In the genomic region with DNA sequence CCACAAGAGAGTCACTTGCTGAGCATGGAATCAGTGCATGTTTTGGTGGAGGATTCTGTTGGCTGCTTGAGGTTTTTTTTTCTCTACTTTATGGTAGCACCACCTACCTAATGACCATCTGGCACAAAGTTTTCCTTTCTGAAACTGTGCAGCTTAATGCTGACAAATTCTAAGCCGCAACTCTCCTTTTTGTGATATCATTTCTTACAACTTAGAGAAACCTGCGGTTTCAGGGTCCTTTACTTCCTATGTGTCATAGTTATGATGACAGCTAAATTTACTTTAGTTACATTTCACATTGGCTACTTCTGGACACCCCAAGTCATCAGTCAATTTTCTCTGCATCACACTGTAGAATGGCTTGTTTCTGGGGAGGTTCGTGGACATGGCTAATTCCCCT, we compare ENCODE assay signal across 8 cellular contexts.
A peak's percentile ranks its signal among the peaks of the same experiment; 100 is the strongest.
DNase-seq lines count a peak whose midpoint lies in the region; ATAC-seq and TF ChIP-seq lines count a peak whose summit lies in the region.

No MANE protein-coding gene starts in this region.

- peaks cover 11% of the 10 kb centered on the region in 2 donors for H3K9me3 Mint-ChIP-seq in activated naive CD4-positive, alpha-beta T cell treated with anti-CD3 and anti-CD28 coated beads, Interleukin-2, amount 50 U/mL, for 72 hours
- H3K9me3 Mint-ChIP-seq in activated naive CD4-positive, alpha-beta T cell treated with anti-CD3 and anti-CD28 coated beads for 36 hours = peaks cover 12% of the 10 kb centered on the region

- intact Hi-C loops in activated naive CD4-positive, alpha-beta T cell treated with anti-CD3 and anti-CD28 coated beads for 36 hours (cut with micrococcal nuclease) = no loop called here
- intact Hi-C loops in uterus (cut with DNase I; ENCODE audit: low total_unique reads) = no loop called here

- no peak for DNase-seq in activated naive CD4-positive, alpha-beta T cell treated with anti-CD3 and anti-CD28 coated beads, Interleukin-2, amount 50 U/mL, for 72 hours (ENCODE audit: low spot score in 2 of 2)
- no peak for DNase-seq in activated naive CD4-positive, alpha-beta T cell treated with anti-CD3 and anti-CD28 coated beads for 36 hours
- DNase-seq in NCI-H2171 (lab: John Stamatoyannopoulos, UW) = peak; percentile 25
- no peak for DNase-seq in substantia nigra (lab: John Stamatoyannopoulos, UW)
- DNase-seq in NCI-H2107 treated with DMSO at 0.1 percent for 48 hours (lab: John Stamatoyannopoulos, UW; ENCODE audit: unreplicated experiment) = no peak
- no peak for DNase-seq in uterus
- no peak for DNase-seq in NOMO-1 treated with DMSO at 0.1 percent for 48 hours (lab: John Stamatoyannopoulos, UW; ENCODE audit: unreplicated experiment)

- TF ChIP-seq POLR2A in uterus (IDR thresholded peaks at IDR 0.05) = no peak

- H3K4me3 ChIP-seq in uterus = no peak overlapping the region

- no peaks in the 10 kb centered on the region for H3K4me1 ChIP-seq in uterus

- TF ChIP-seq CTCF in uterus (IDR thresholded peaks at IDR 0.05) = no peak

- H3K27ac ChIP-seq in substantia nigra (ENCODE audit: low read depth, low read length, poor library complexity, severe bottlenecking) (peak overlapping the region; percentile 61), uterus (no peak overlapping the region)

- CTCF ChIA-PET in activated naive CD4-positive, alpha-beta T cell treated with anti-CD3 and anti-CD28 coated beads for 36 hours (lab: Charles Lee) = no interaction called here

- H3K27ac Mint-ChIP-seq in activated naive CD4-positive, alpha-beta T cell treated with anti-CD3 and anti-CD28 coated beads, Interleukin-2, amount 50 U/mL, for 72 hours = no peak overlapping the region
- no peak overlapping the region for H3K27ac Mint-ChIP-seq in activated naive CD4-positive, alpha-beta T cell treated with anti-CD3 and anti-CD28 coated beads for 36 hours

- no peak overlapping the region for H3K4me3 Mint-ChIP-seq in activated naive CD4-positive, alpha-beta T cell treated with anti-CD3 and anti-CD28 coated beads for 36 hours

- H3K27me3 Mint-ChIP-seq in activated naive CD4-positive, alpha-beta T cell treated with anti-CD3 and anti-CD28 coated beads for 36 hours (ENCODE audit: low read depth) = peaks cover 35% of the 10 kb centered on the region

- ATAC-seq in activated naive CD4-positive, alpha-beta T cell treated with anti-CD3 and anti-CD28 coated beads, Interleukin-2, amount 50 U/mL, for 72 hours = peak; percentile 29 to 69
- ATAC-seq in HG02885 (IDR thresholded peaks at IDR 0.05; ENCODE audit: poor library complexity, unreplicated experiment) = peak; percentile 97

- no peaks in the 10 kb centered on the region for H3K4me1 Mint-ChIP-seq in activated naive CD4-positive, alpha-beta T cell treated with anti-CD3 and anti-CD28 coated beads for 36 hours (ENCODE audit: low read depth)

- H3K9me3 ChIP-seq in uterus = no peaks in the 10 kb centered on the region

- no peaks in the 10 kb centered on the region for H3K27me3 ChIP-seq in uterus

- no peaks in the 10 kb centered on the region for H3K36me3 ChIP-seq in uterus

- peaks cover 6 to 15% of the 10 kb centered on the region in 2 donors for H3K36me3 Mint-ChIP-seq in activated naive CD4-positive, alpha-beta T cell treated with anti-CD3 and anti-CD28 coated beads, Interleukin-2, amount 50 U/mL, for 72 hours
- H3K36me3 Mint-ChIP-seq in activated naive CD4-positive, alpha-beta T cell treated with anti-CD3 and anti-CD28 coated beads for 36 hours (ENCODE audit: low read depth) = no peaks in the 10 kb centered on the region
